ENCODE assay signal across 15 cellular contexts in the genomic region with DNA sequence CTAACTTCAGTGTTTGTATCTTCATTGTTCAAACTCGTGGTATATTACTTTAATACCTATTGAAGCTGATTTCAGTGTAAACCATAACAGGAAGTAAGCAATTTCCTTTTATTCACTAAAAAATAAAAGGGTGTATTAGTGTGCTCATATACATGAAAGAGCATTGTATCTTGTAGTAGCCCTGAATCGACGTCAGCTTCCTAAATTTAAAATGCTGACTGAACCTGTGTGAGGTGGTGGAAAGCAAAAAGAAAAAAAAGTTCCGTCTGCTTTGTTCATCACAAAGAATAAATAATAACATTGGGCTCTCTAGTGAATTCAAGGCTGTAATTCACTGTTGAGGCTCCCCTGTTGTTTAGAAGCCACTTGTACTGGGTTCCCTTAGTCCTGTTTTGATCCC. TPM values are rescaled to one million over a fixed set of nuclear protein-coding genes. Genes with fewer than 3 reads are reported as not detected.
DNase-seq lines count a peak whose midpoint lies in the region; ATAC-seq, FAIRE-seq and TF ChIP-seq lines count a peak whose summit lies in the region.
"Had no signal": no experiment of that assay in that cellular context is flagged by ENCODE, and none has a peak within 500 bp of the region (broad histone marks: within the 10 kb centered on the region; RNA-seq: fewer than 3 reads in every experiment).

No MANE protein-coding gene starts in this region.

- H3K27me3 ChIP-seq in esophagus squamous epithelium = no peaks in the 10 kb centered on the region
- H3K27me3 ChIP-seq in stomach = no peaks in the 10 kb centered on the region
- H3K27me3 ChIP-seq: ovary had no signal

- peaks cover 88% of the 10 kb centered on the region for H3K4me1 Mint-ChIP-seq in activated T-cell treated with anti-CD3 and anti-CD28 coated beads, Interleukin-2, amount 50 U/mL, for 72 hours (ENCODE audit: low read depth)
- H3K4me1 Mint-ChIP-seq in T-helper 17 cell = peaks cover 82% of the 10 kb centered on the region

- no peak for TF ChIP-seq EP300 in stomach (IDR thresholded peaks at IDR 0.05)

- no peaks in the 10 kb centered on the region for H3K27me3 Mint-ChIP-seq in activated T-cell treated with anti-CD3 and anti-CD28 coated beads, Interleukin-2, amount 50 U/mL, for 72 hours (ENCODE audit: low read depth)
- H3K27me3 Mint-ChIP-seq in T-helper 17 cell = no peaks in the 10 kb centered on the region

- H3K4me3 Mint-ChIP-seq in activated T-cell treated with anti-CD3 and anti-CD28 coated beads, Interleukin-2, amount 50 U/mL, for 72 hours = peak overlapping the region in 1 of 2 donors; percentile 28
- peak overlapping the region; percentile 45 for H3K4me3 Mint-ChIP-seq in T-helper 17 cell

- H3K36me3 Mint-ChIP-seq in activated T-cell treated with anti-CD3 and anti-CD28 coated beads, Interleukin-2, amount 50 U/mL, for 72 hours (ENCODE audit: insufficient read depth in 2 of 2) = peaks cover 0 to 9% of the 10 kb centered on the region in 2 donors
- peaks cover 12% of the 10 kb centered on the region for H3K36me3 Mint-ChIP-seq in T-helper 17 cell (ENCODE audit: low read depth)

- no peak for DNase-seq in activated T-cell treated with anti-CD3 and anti-CD28 coated beads, Interleukin-2, amount 50 U/mL, for 72 hours
- DNase-seq in activated T-cell treated with anti-CD3 and anti-CD28 coated beads, Interleukin-2, amount 50 U/mL, for 1 hour = no peak
- DNase-seq in T-helper 17 cell (no peak), esophagus squamous epithelium (lab: John Stamatoyannopoulos, UW) (no peak), stomach (no peak), HCEC 1CT (no peak), GM19239 (ENCODE audit: insufficient read length, low spot score) (no peak)
- DNase-seq: activated CD8-positive, alpha-beta memory T cell treated with anti-CD3 and anti-CD28 coated beads, Interleukin-2, amount 50 U/mL, for 4 hours; DND-41; H7; hippocampal formation; mesenchymal stem cell; ovary had no signal

- intact Hi-C loops in esophagus squamous epithelium (cut with DNase I) = no loop called here
- intact Hi-C loops in stomach (cut with DNase I; ENCODE audit: low total_unique reads) = no loop called here

- 58 to 69% methylated on average over 4 of the region's 4 CpGs for WGBS in esophagus squamous epithelium, 2 donors
- WGBS in stomach, 5 donors = 53 to 79% (median 72%) methylated on average over 4 of the region's 4 CpGs

- TF ChIP-seq CTCF in esophagus squamous epithelium (IDR thresholded peaks at IDR 0.05) (no peak), stomach (IDR thresholded peaks at IDR 0.05) (no peak)

- ATAC-seq in activated T-cell treated with anti-CD3 and anti-CD28 coated beads, Interleukin-2, amount 50 U/mL, for 72 hours (replicated peaks in 1 of 2) = no peak
- peak; percentile 76 for ATAC-seq in T-helper 17 cell
- no peak for ATAC-seq in HG03565 (IDR thresholded peaks at IDR 0.05; ENCODE audit: unreplicated experiment)
- ATAC-seq: Panc1 had no signal

- no peak overlapping the region for H3K4me3 ChIP-seq in esophagus squamous epithelium
- no peak overlapping the region for H3K4me3 ChIP-seq in stomach
- H3K4me3 ChIP-seq: ovary had no signal

- H3K27ac ChIP-seq in esophagus squamous epithelium (peak overlapping the region in 3 of 4 donors; percentile 7 to 54 (median 48)), stomach (peak overlapping the region in 3 of 5 donors; percentile 10 to 42 (median 30))
- H3K27ac ChIP-seq: ovary had no signal

- no peak for TF ChIP-seq POLR2A in esophagus squamous epithelium (IDR thresholded peaks at IDR 0.05)
- TF ChIP-seq POLR2A in stomach (IDR thresholded peaks at IDR 0.05) = no peak

- no peak for FAIRE-seq in GM19239 (lab: Jason Lieb, UNC)

- peaks cover 0 to 8% (median 0%) of the 10 kb centered on the region in 3 donors for H3K36me3 ChIP-seq in esophagus squamous epithelium
- H3K36me3 ChIP-seq in stomach = peaks cover 0 to 3% (median 0%) of the 10 kb centered on the region in 4 donors
- H3K36me3 ChIP-seq: ovary had no signal

- no peaks in the 10 kb centered on the region for H3K9me3 Mint-ChIP-seq in activated T-cell treated with anti-CD3 and anti-CD28 coated beads, Interleukin-2, amount 50 U/mL, for 72 hours

- peaks cover 3 to 89% (median 37%) of the 10 kb centered on the region in 3 donors for H3K4me1 ChIP-seq in esophagus squamous epithelium
- H3K4me1 ChIP-seq in stomach = peaks cover 31 to 91% (median 63%) of the 10 kb centered on the region in 4 donors

- H3K9me3 ChIP-seq in T-helper 17 cell (ENCODE audit: control insufficient read depth, low read length, poor library complexity, severe bottlenecking) (no peaks in the 10 kb centered on the region), esophagus squamous epithelium (no peaks in the 10 kb centered on the region), stomach (no peaks in the 10 kb centered on the region)
- H3K9me3 ChIP-seq: ovary had no signal

- H3K27ac Mint-ChIP-seq in activated T-cell treated with anti-CD3 and anti-CD28 coated beads, Interleukin-2, amount 50 U/mL, for 72 hours = peak overlapping the region; percentile 13
- peak overlapping the region; percentile 94 for H3K27ac Mint-ChIP-seq in T-helper 17 cell

RNA-seq across cellular contexts. Expression of gene SMARCA2, which starts 11.5 kb away (rescaled TPM):
- 100 to 1,000 TPM; 117 to 120 TPM for total RNA-seq in activated T-cell treated with anti-CD3 and anti-CD28 coated beads, Interleukin-2, amount 50 U/mL, for 72 hours
- total RNA-seq in T-helper 17 cell = 100 to 1,000 TPM; 244 to 296 TPM
- total RNA-seq in esophagus squamous epithelium = 10 to 100 TPM; 51.0 to 93.3 (median 64.1) TPM
- total RNA-seq in stomach = 100 to 1,000 TPM in 3 of 5 donors, 10 to 100 TPM in 2; 67.2 to 242 (median 109) TPM
- 10 to 100 TPM; 20.5 to 44.4 (median 30.0) TPM for polyA plus RNA-seq in stomach
